Comparison of ENCODE assay signal across 16 cellular contexts in the genomic region with DNA sequence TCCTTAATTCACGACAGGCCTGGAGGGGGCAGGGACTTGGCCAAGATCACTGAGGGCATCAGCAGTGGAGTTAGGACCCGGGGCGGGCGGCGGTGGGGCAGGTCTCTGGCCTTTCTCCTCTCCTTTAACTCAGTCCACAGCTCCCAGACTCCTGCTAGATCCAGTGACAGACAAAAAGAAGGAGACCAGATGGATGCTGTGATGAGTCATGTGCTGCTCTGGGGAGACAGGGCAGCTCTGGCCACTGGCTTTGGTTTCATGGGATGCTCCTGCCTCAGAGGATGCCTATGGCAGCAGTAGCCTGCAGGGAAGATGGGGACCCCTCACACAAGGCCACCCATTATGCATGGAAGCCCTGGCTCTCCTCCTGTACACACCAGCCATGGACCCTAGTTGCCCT. TPM values are rescaled to one million over a fixed set of nuclear protein-coding genes. Genes with fewer than 3 reads are reported as not detected.
DNase-seq lines count a peak whose midpoint lies in the region; TF ChIP-seq lines count a peak whose summit lies in the region.
"Had no signal": no experiment of that assay in that cellular context is flagged by ENCODE, and none has a peak within 500 bp of the region (broad histone marks: within the 10 kb centered on the region; RNA-seq: fewer than 3 reads in every experiment).

No MANE protein-coding gene starts in this region.

- no peak overlapping the region for H3K4ac ChIP-seq in neuronal stem cell (ENCODE audit: low read length)

- no peak overlapping the region for H4K91ac ChIP-seq in neuronal stem cell (ENCODE audit: low read depth, low read length, poor library complexity)

- peak overlapping the region; percentile 13 for H3K14ac ChIP-seq in neuronal stem cell (ENCODE audit: low read length)

- H3K9me3 ChIP-seq in neuronal stem cell (replicated peaks in 1 of 2; ENCODE audit: control insufficient read depth in 2 of 2, insufficient read depth in 1 of 2, low read depth in 1 of 2, low read length in 2 of 2), result no peaks in the 10 kb centered on the region

- H3K18ac ChIP-seq in neuronal stem cell (ENCODE audit: low read length), result no peak overlapping the region

- H2AFZ ChIP-seq in neuronal stem cell (ENCODE audit: low read length), result no peak overlapping the region

- H3K79me1 ChIP-seq in neuronal stem cell (ENCODE audit: low read depth, low read length), result peaks cover 6% of the 10 kb centered on the region

- TF ChIP-seq CTCF in choroid plexus epithelial cell (conservative IDR thresholded peaks at IDR 0.05; ENCODE audit: low read depth, low read length), result no peak

- H3K36me3 ChIP-seq in neuronal stem cell (replicated peaks in 1 of 2; ENCODE audit: control insufficient read depth in 2 of 2, insufficient read depth in 2 of 2, low read length in 2 of 2) (peaks cover 0 to 43% of the 10 kb centered on the region in 2 donors), H7 (replicated peaks; ENCODE audit: control insufficient read depth, insufficient read depth, low read length) (peaks cover 2% of the 10 kb centered on the region; the same call in 1 of the 2 replicates)

- H2BK12ac ChIP-seq in neuronal stem cell (ENCODE audit: low read length), result no peak overlapping the region

- peak overlapping the region; percentile 34 for H2BK15ac ChIP-seq in neuronal stem cell (ENCODE audit: low read length)

- H3K4me3 ChIP-seq in choroid plexus epithelial cell (ENCODE audit: low read depth, low read length) (no peak overlapping the region), neuronal stem cell (ENCODE audit: low read length in 2 of 2) (no peak overlapping the region), H7 (ENCODE audit: insufficient read depth, low read depth, low read length) (no peak overlapping the region)

- no peak overlapping the region for H2BK5ac ChIP-seq in neuronal stem cell (ENCODE audit: low read length)

- DNase-seq in EL, result peak; percentile 51
- peak; percentile 6 for DNase-seq in NCI-H446 treated with DMSO at 0.1 percent for 48 hours (lab: John Stamatoyannopoulos, UW)
- peak; percentile 18 for DNase-seq in choroid plexus epithelial cell (ENCODE audit: low read depth)
- DNase-seq in neuronal stem cell (ENCODE audit: low spot score), result no peak
- no peak for DNase-seq in H7
- no peak for DNase-seq in nucleus accumbens (lab: John Stamatoyannopoulos, UW)
- DNase-seq in NCI-H187 treated with DMSO at 0.1 percent for 48 hours (lab: John Stamatoyannopoulos, UW), result no peak
- DNase-seq in stimulated activated CD4-positive, alpha-beta T cell treated with anti-CD3 and anti-CD28 coated beads, Interleukin-1b, Interleukin-23, amount 100 ng/mL, for 48 hours, result no peak
- DNase-seq: activated CD4-positive, alpha-beta T cell treated with anti-CD3 and anti-CD28 coated beads, Interleukin-2, amount 50 U/mL, for 4 hours; activated effector memory CD4-positive, alpha-beta T cell treated with anti-CD3 and anti-CD28 coated beads, Interleukin-2, amount 50 U/mL, for 16 hours; CD8-positive, alpha-beta T cell; cortex of kidney; DMS79; immature natural killer cell; NCI-H510A had no signal

- no peak overlapping the region for H3K9ac ChIP-seq in neuronal stem cell (ENCODE audit: low read depth, low read length, poor library complexity)

- H2AK5ac ChIP-seq in neuronal stem cell (ENCODE audit: low read depth, low read length), result no peak overlapping the region

- no peak overlapping the region for H3K4me2 ChIP-seq in neuronal stem cell (ENCODE audit: insufficient read depth, low read length, poor library complexity, severe bottlenecking)

- WGBS in neuronal stem cell (ENCODE audit: extremely low coverage in 2 of 2, insufficient read length in 2 of 2, insufficient replicate concordance in 1 of 2), 2 donors, result no CpG with 5 or more reads among the region's 5 CpGs

- H3K27ac ChIP-seq in neuronal stem cell (replicated peaks; ENCODE audit: low read length), result no peak overlapping the region

- no peak overlapping the region for H3K23ac ChIP-seq in neuronal stem cell (ENCODE audit: low read depth, low read length, poor library complexity)

- H3K27me3 ChIP-seq in neuronal stem cell (ENCODE audit: control insufficient read depth in 3 of 3, insufficient read depth in 3 of 3, low read depth in 1 of 3, low read length in 3 of 3), result no peaks in the 10 kb centered on the region
- no peaks in the 10 kb centered on the region for H3K27me3 ChIP-seq in H7 (ENCODE audit: control insufficient read depth, insufficient read depth, low read length)

- no peak overlapping the region for H4K8ac ChIP-seq in neuronal stem cell (ENCODE audit: low read depth, low read length)

- H3K4me1 ChIP-seq in neuronal stem cell (ENCODE audit: control insufficient read depth in 2 of 2, insufficient read depth in 1 of 2, low read depth in 1 of 2, low read length in 2 of 2), result peaks cover 15 to 44% of the 10 kb centered on the region in 2 donors

- H2BK120ac ChIP-seq in neuronal stem cell (ENCODE audit: low read depth, low read length), result no peak overlapping the region

RNA-seq across cellular contexts. Expression of a gene that starts 20.5 kb away (rescaled TPM):
- 40.6 TPM for polyA plus RNA-seq in neuronal stem cell (2013, experiment 1 of 2)
- polyA plus RNA-seq in neuronal stem cell (2013, experiment 2 of 2), result 41.6 TPM
- 11.9 TPM in 2 replicates for total RNA-seq in H7 (2014; rRNA removed; shearing (Covaris generic))
- total RNA-seq: T-helper 2 cell treated with Interferon-gamma antibody and Interleukin-4, amounts not matched to agents 100 ng/mL and 5 ng/mL, for 36 hours had no signal
- polyA plus RNA-seq: immature natural killer cell had no signal

Comparison
In these comparisons a context has a peak if more than half of its experiments do, and no peak if none do; other contexts are left out.
1. DNase-seq: peak in EL (single experiment), NCI-H446 treated with DMSO at 0.1 percent for 48 hours (single experiment) and choroid plexus epithelial cell (single experiment); none in neuronal stem cell (single experiment), H7 (single experiment), nucleus accumbens (0 of 56), NCI-H187 treated with DMSO at 0.1 percent for 48 hours (single experiment) and stimulated activated CD4-positive, alpha-beta T cell treated with anti-CD3 and anti-CD28 coated beads, Interleukin-1b, Interleukin-23, amount 100 ng/mL, for 48 hours (single experiment).